ENCODE assay signal across 17 cellular contexts in the genomic region with DNA sequence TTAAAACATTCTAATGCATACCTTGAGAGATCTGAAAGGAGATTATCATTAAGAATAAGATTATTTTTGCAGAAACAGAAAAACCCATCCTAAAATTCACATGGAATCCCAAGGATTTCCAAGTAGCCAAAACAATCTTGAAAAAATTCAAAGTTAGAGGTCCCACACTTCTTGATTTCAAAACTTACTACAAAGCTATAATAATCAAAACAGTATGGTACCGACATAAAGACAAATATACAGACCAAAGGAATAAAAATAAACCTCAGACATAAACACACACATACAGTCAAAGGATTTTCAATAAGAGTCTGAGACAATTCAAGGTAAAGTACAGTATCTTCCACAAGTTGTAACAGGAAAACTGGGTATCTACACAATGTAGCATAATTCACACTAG.
"Had no signal": no experiment of that assay in that cellular context is flagged by ENCODE, and none has a peak within 500 bp of the region (broad histone marks: within the 10 kb centered on the region; RNA-seq: fewer than 3 reads in every experiment).

No MANE protein-coding gene starts in this region.

- H3K4me3 Mint-ChIP-seq: stimulated activated naive CD8-positive, alpha-beta T cell treated with anti-CD3 and anti-CD28 coated beads, Interleukin-15, amount 100 ng/mL, for 72 hours had no signal

- H3K27ac ChIP-seq: ascending aorta, gastroesophageal sphincter, heart right ventricle, ovary, testis, upper lobe of left lung had no signal

- H3K36me3 ChIP-seq: ascending aorta, gastroesophageal sphincter, ovary, upper lobe of left lung had no signal

- H3K27me3 Mint-ChIP-seq: stimulated activated naive CD8-positive, alpha-beta T cell treated with anti-CD3 and anti-CD28 coated beads, Interleukin-15, amount 100 ng/mL, for 72 hours had no signal

- H3K27me3 ChIP-seq: ascending aorta, dorsolateral prefrontal cortex, gastroesophageal sphincter, heart right ventricle, ovary, testis, upper lobe of left lung had no signal

- ATAC-seq: gastroesophageal sphincter; heart right ventricle; left lobe of liver; sciatic nerve; SK-N-SH treated with all-trans-retinoic acid at 6 μM for 48 hours; stimulated activated naive CD8-positive, alpha-beta T cell treated with anti-CD3 and anti-CD28 coated beads, Interleukin-15, amount 100 ng/mL, for 72 hours had no signal

- FAIRE-seq: bronchial epithelial cell had no signal

- H3K4me3 ChIP-seq: ascending aorta, dorsolateral prefrontal cortex, gastroesophageal sphincter, heart right ventricle, ovary, testis, upper lobe of left lung had no signal

- H3K9me3 ChIP-seq: gastroesophageal sphincter, ovary, testis, upper lobe of left lung had no signal

- DNase-seq: activated CD4-positive, alpha-beta T cell treated with anti-CD3 and anti-CD28 coated beads, Interleukin-2, amount 50 U/mL, for 4 hours; activated CD4-positive, CD25-positive, alpha-beta regulatory T cell; activated T-cell treated with anti-CD3 and anti-CD28 coated beads, Interleukin-2, amount 50 U/mL, for 1 hour; dorsolateral prefrontal cortex; heart right ventricle; islet precursor cell; midbrain; ovary; stimulated activated naive CD8-positive, alpha-beta T cell treated with anti-CD3 and anti-CD28 coated beads, Interleukin-15, amount 100 ng/mL, for 72 hours; testis; upper lobe of left lung had no signal

- H3K27ac Mint-ChIP-seq: stimulated activated naive CD8-positive, alpha-beta T cell treated with anti-CD3 and anti-CD28 coated beads, Interleukin-15, amount 100 ng/mL, for 72 hours had no signal
